ENCODE assay signal across 6 cellular contexts in the genomic region with DNA sequence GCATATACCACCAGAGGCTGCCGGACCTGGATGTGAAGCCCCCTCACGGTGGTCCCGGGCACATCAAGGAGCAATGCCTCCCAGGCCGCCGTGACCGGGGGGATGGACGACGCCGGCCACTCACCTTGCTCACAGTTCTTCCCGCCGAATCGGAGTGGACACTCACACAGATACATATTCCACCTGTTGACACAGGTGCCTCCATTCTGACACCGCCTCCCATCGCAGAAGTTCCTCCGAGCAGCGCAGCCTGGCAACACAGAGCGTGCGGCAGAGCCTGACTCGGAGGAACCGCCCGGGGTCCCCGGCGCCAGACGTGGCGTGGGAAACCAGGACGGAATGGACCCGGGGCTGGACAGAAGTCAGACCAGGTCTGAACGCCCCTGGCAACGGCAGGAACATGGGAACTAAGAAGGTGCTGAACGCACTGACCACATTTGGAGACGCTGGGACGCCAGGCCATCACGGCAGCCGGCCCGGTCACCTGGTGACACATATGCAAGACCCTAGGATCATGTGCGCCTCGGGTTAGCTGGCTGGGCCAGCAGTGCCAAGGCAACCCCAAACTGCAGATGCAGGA.
"Had no signal": no experiment of that assay in that cellular context is flagged by ENCODE, and none has a peak within 500 bp of the region (broad histone marks: within the 10 kb centered on the region; RNA-seq: fewer than 3 reads in every experiment).

No MANE protein-coding gene starts in this region.

- H3K36me3 ChIP-seq: HAP-1 had no signal

- H3K4me3 Mint-ChIP-seq: GM23338 had no signal

- H3K27ac ChIP-seq: HL-60 had no signal

- H3K4me1 ChIP-seq: HAP-1 had no signal

- DNase-seq: IMR-90, KBM-7 had no signal

- H3K9me3 Mint-ChIP-seq: GM23338 had no signal

- H3K4me3 ChIP-seq: GM23338, HAP-1 had no signal

- H2AFZ ChIP-seq: GM23338 had no signal

- H3K4me2 ChIP-seq: GM23338 had no signal

- H3K9me3 ChIP-seq: HAP-1 had no signal

- ATAC-seq: HCT116 had no signal
